24 cellular contexts compared by ENCODE assay signal in genomic region chr1:233032916-233033315, GRCh38.
"Had no signal": no experiment of that assay in that cellular context is flagged by ENCODE, and none has a peak within 500 bp of the region (broad histone marks: within the 10 kb centered on the region; RNA-seq: fewer than 3 reads in every experiment).

No MANE protein-coding gene starts in this region.

- H3K4me1 Mint-ChIP-seq: activated CD4-positive, alpha-beta T cell treated with anti-CD3 and anti-CD28 coated beads, Interleukin-2, amount 10 ng/mL, durations not matched to agents 7 days and 5 days; activated naive CD4-positive, alpha-beta T cell treated with anti-CD3 and anti-CD28 coated beads, Interleukin-2, amount 10 ng/mL, durations not matched to agents 7 days and 5 days; brain had no signal

- H3K27me3 Mint-ChIP-seq: activated CD4-positive, alpha-beta T cell treated with anti-CD3 and anti-CD28 coated beads, Interleukin-2, amount 10 ng/mL, durations not matched to agents 7 days and 5 days; activated naive CD4-positive, alpha-beta T cell treated with anti-CD3 and anti-CD28 coated beads, Interleukin-2, amount 10 ng/mL, durations not matched to agents 7 days and 5 days; activated T-cell treated with anti-CD3 and anti-CD28 coated beads, Interleukin-2, amount 50 U/mL, for 24 hours; T-helper 17 cell had no signal

- H3K27ac Mint-ChIP-seq: activated CD4-positive, alpha-beta T cell treated with anti-CD3 and anti-CD28 coated beads, Interleukin-2, amount 10 ng/mL, durations not matched to agents 7 days and 5 days; activated naive CD4-positive, alpha-beta T cell treated with anti-CD3 and anti-CD28 coated beads, Interleukin-2, amount 10 ng/mL, durations not matched to agents 7 days and 5 days; activated naive CD4-positive, alpha-beta T cell treated with anti-CD3 and anti-CD28 coated beads, Interleukin-2, amount 50 U/mL, for 72 hours; activated T-cell treated with anti-CD3 and anti-CD28 coated beads, Interleukin-2, amount 50 U/mL, for 24 hours; activated T-cell treated with anti-CD3 and anti-CD28 coated beads, Interleukin-2, amount 50 U/mL, for 72 hours; brain; T-helper 17 cell; T-helper 2 cell treated with Interferon-gamma antibody and Interleukin-4, amounts not matched to agents 5 μg/mL and 100 μg/mL, for 36 hours had no signal

- H3K36me3 Mint-ChIP-seq: activated naive CD4-positive, alpha-beta T cell treated with anti-CD3 and anti-CD28 coated beads, Interleukin-2, amount 10 ng/mL, durations not matched to agents 7 days and 5 days; brain had no signal

- H3K9me3 Mint-ChIP-seq: activated CD4-positive, alpha-beta T cell treated with anti-CD3 and anti-CD28 coated beads, Interleukin-2, amount 10 ng/mL, durations not matched to agents 7 days and 5 days; activated naive CD4-positive, alpha-beta T cell treated with anti-CD3 and anti-CD28 coated beads, Interleukin-2, amount 10 ng/mL, durations not matched to agents 7 days and 5 days; activated T-cell treated with anti-CD3 and anti-CD28 coated beads, Interleukin-2, amount 50 U/mL, for 24 hours; activated T-cell treated with anti-CD3 and anti-CD28 coated beads, Interleukin-2, amount 50 U/mL, for 72 hours; T-helper 2 cell treated with Interferon-gamma antibody and Interleukin-4, amounts not matched to agents 5 μg/mL and 100 μg/mL, for 36 hours had no signal

- ATAC-seq: activated naive CD4-positive, alpha-beta T cell treated with anti-CD3 and anti-CD28 coated beads, Interleukin-2, amount 50 U/mL, for 72 hours; activated T-cell treated with anti-CD3 and anti-CD28 coated beads, Interleukin-2, amount 50 U/mL, for 72 hours; T-helper 17 cell had no signal

- DNase-seq: activated CD4-positive, alpha-beta T cell treated with anti-CD3 and anti-CD28 coated beads for 4 hours; activated CD4-positive, alpha-beta T cell treated with anti-CD3 and anti-CD28 coated beads, Interleukin-2, amount 10 ng/mL, durations not matched to agents 7 days and 5 days; activated CD4-positive, alpha-beta T cell treated with anti-CD3 and anti-CD28 coated beads, Interleukin-2, amount 50 U/mL, for 48 hours; activated CD4-positive, CD25-positive, alpha-beta regulatory T cell; activated CD4-positive, CD25-positive, alpha-beta regulatory T cell treated with anti-CD3 and anti-CD28 coated beads, Interleukin-2, amount 50 U/mL, for 72 hours; activated CD8-positive, alpha-beta memory T cell treated with anti-CD3 and anti-CD28 coated beads, Interleukin-2, amount 50 U/mL, for 48 hours; activated gamma-delta T cell; activated naive CD4-positive, alpha-beta T cell; activated naive CD4-positive, alpha-beta T cell treated with anti-CD3 and anti-CD28 coated beads, Interleukin-2, amount 10 ng/mL, durations not matched to agents 7 days and 5 days; activated T-cell treated with anti-CD3 and anti-CD28 coated beads for 4 hours; activated T-cell treated with anti-CD3 and anti-CD28 coated beads, Interleukin-2, amount 50 U/mL, for 24 hours; activated T-cell treated with anti-CD3 and anti-CD28 coated beads, Interleukin-2, amount 50 U/mL, for 72 hours; central memory CD4-positive, alpha-beta T cell; cerebellar nuclear complex; colonic mucosa; effector CD8-positive, alpha-beta T cell; esophagus squamous epithelium; foreskin melanocyte; T-helper 1 cell; T-helper 17 cell; T1000 had no signal

- H3K4me3 Mint-ChIP-seq: activated CD4-positive, alpha-beta T cell treated with anti-CD3 and anti-CD28 coated beads, Interleukin-2, amount 10 ng/mL, durations not matched to agents 7 days and 5 days; activated naive CD4-positive, alpha-beta T cell treated with anti-CD3 and anti-CD28 coated beads, Interleukin-2, amount 10 ng/mL, durations not matched to agents 7 days and 5 days; activated T-cell treated with anti-CD3 and anti-CD28 coated beads, Interleukin-2, amount 50 U/mL, for 24 hours; activated T-cell treated with anti-CD3 and anti-CD28 coated beads, Interleukin-2, amount 50 U/mL, for 72 hours; brain; T-helper 17 cell; T-helper 2 cell treated with Interferon-gamma antibody and Interleukin-4, amounts not matched to agents 5 μg/mL and 100 μg/mL, for 36 hours had no signal
